In genomic region chr14:53532871-53533270, GRCh38 we compare ENCODE assay signal across 21 cellular contexts.
"Had no signal": no experiment of that assay in that cellular context is flagged by ENCODE, and none has a peak within 500 bp of the region (broad histone marks: within the 10 kb centered on the region; RNA-seq: fewer than 3 reads in every experiment).

No MANE protein-coding gene starts in this region.

- H3K27ac ChIP-seq: adrenal gland, ascending aorta, brain microvascular endothelial cell, neutrophil, ovary, prostate gland, right atrium auricular region had no signal

- H3K9me3 ChIP-seq: adrenal gland, ascending aorta, neutrophil, ovary, prostate gland, right atrium auricular region, upper lobe of left lung had no signal

- H3K4me3 ChIP-seq: adrenal gland, ascending aorta, ovary, prostate gland, right atrium auricular region, upper lobe of left lung had no signal

- H3K27me3 ChIP-seq: adrenal gland, ascending aorta, brain microvascular endothelial cell, neutrophil, ovary, right atrium auricular region, upper lobe of left lung had no signal

- ATAC-seq: natural killer cell treated with Interleukin-12 subunit alpha and Interleukin-12 subunit beta and Interleukin-15 and Interleukin-18, amount 100 ng/mL, for 72 hours; WTC11 had no signal

- DNase-seq: activated gamma-delta T cell treated with Interleukin-2 at 50 U/mL for 16 hours; activated T-cell treated with anti-CD3 and anti-CD28 coated beads, Interleukin-2, amount 50 U/mL, for 1 hour; adrenal gland; brain microvascular endothelial cell; central memory CD4-positive, alpha-beta T cell; dermis blood vessel endothelial cell; effector CD8-positive, alpha-beta T cell; erythroblast; foreskin melanocyte; hippocampal formation; kidney glomerular epithelial cell; ovary; stimulated activated CD4-positive, alpha-beta T cell treated with anti-CD3 and anti-CD28 coated beads, Interleukin-4, amount 100 ng/mL, for 24 hours; stimulated activated naive CD4-positive, alpha-beta T cell treated with Interleukin-2 at 50 U/mL for 16 hours; upper lobe of left lung had no signal

- H3K36me3 ChIP-seq: adrenal gland, ascending aorta, brain microvascular endothelial cell, neutrophil, ovary, prostate gland, right atrium auricular region, upper lobe of left lung had no signal

- H3K4me1 ChIP-seq: adrenal gland, ascending aorta, prostate gland, right atrium auricular region had no signal
